17 cellular contexts compared by ENCODE assay signal in the genomic region with DNA sequence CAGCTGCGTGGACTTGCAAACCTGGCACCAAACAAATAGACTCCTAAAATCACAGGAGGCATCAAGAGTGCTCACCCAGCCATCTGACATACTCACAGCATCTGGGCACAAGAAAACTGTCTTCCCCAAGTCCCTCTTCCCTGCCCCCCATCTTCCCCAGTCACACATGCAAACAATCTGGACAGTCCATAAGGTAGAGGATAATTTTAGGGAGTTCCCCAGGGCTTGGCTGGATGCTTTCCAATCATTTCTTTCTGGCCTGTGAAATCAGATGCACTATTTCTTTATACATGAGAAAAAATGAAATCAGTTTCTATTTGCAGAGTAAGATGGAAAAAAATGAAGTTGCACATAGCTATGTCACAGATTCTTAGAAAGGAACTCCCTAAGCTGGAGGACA.
DNase-seq lines count a peak whose midpoint lies in the region; ATAC-seq, FAIRE-seq and TF ChIP-seq lines count a peak whose summit lies in the region.
"Had no signal": no experiment of that assay in that cellular context is flagged by ENCODE, and none has a peak within 500 bp of the region (broad histone marks: within the 10 kb centered on the region; RNA-seq: fewer than 3 reads in every experiment).

No MANE protein-coding gene starts in this region.

- no peak overlapping the region for H2AK5ac ChIP-seq in H1 (ENCODE audit: low read depth, low read length)

- no peak overlapping the region for H3K18ac ChIP-seq in H1 (ENCODE audit: extremely low read depth, low read length)

- TF ChIP-seq RAD21 in H1 (IDR thresholded peaks at IDR 0.05 in 1 of 2, conservative IDR thresholded peaks at IDR 0.05 in 1 of 2; ENCODE audit: low read depth in 2 of 2, low read length in 2 of 2): no peak

- CTCF ChIA-PET in H1 (lab: Charles Lee; ENCODE audit: partially characterized antibody) (interaction anchor here (1.0 kb wide), 1 partner anchor 8 kb away, joined by 3 read pairs; no protein-coding TSS in a partner anchor), A673 (lab: Charles Lee) (no interaction called here)

- H2BK15ac ChIP-seq in H1 (ENCODE audit: low read length): no peak overlapping the region

- H3K4me3 ChIP-seq in H1 (ENCODE audit: extremely low read depth in 1 of 4, insufficient read depth in 2 of 4, low read depth in 3 of 4, low read length in 4 of 4) (no peak overlapping the region), A673 (ENCODE audit: low read depth, low read length, poor library complexity, severe bottlenecking) (no peak overlapping the region), stomach (no peak overlapping the region), upper lobe of left lung (no peak overlapping the region)

- no peaks in the 10 kb centered on the region for H3K36me3 ChIP-seq in H1 (ENCODE audit: control insufficient read depth in 2 of 4, insufficient read depth in 4 of 4, low read length in 3 of 4)
- H3K36me3 ChIP-seq in A673 (ENCODE audit: insufficient read depth, low read length, poor library complexity, severe bottlenecking): no peaks in the 10 kb centered on the region
- H3K36me3 ChIP-seq in stomach: no peaks in the 10 kb centered on the region
- no peaks in the 10 kb centered on the region for H3K36me3 ChIP-seq in upper lobe of left lung
- H3K36me3 ChIP-seq: BE2C had no signal

- no peaks in the 10 kb centered on the region for H4K20me1 ChIP-seq in H1 (replicated peaks in 1 of 2; ENCODE audit: control insufficient read depth in 1 of 2, insufficient read depth in 2 of 2, low read length in 2 of 2)

- intact Hi-C loops in A673 (cut with micrococcal nuclease; ENCODE audit: unreplicated experiment) (no loop called here), stomach (cut with DNase I; ENCODE audit: low total_unique reads) (no loop called here)

- H3K27me3 ChIP-seq in H1 (replicated peaks in 1 of 4; ENCODE audit: control insufficient read depth in 3 of 4, extremely low read depth in 1 of 4, insufficient read depth in 3 of 4, low read length in 3 of 4) (no peaks in the 10 kb centered on the region), A673 (replicated peaks; ENCODE audit: insufficient read depth, low read depth, low read length, poor library complexity) (no peaks in the 10 kb centered on the region), stomach (peaks cover 0 to 10% (median 0%) of the 10 kb centered on the region in 3 donors), upper lobe of left lung (no peaks in the 10 kb centered on the region)
- H3K27me3 ChIP-seq: BE2C had no signal

- H4K8ac ChIP-seq in H1 (ENCODE audit: extremely low read depth, insufficient read depth, low read length): no peak overlapping the region

- BruUV-seq in A673 (replicated peaks; lab: Mats Ljungman, UMichigan): no TSS peak

- H3K4ac ChIP-seq in H1 (replicated peaks; ENCODE audit: insufficient read length, low read depth, low read length): no peak overlapping the region

- no peaks in the 10 kb centered on the region for H3K79me1 ChIP-seq in H1 (ENCODE audit: low read depth, low read length)

- TF ChIP-seq CTCF in H1 (IDR thresholded peaks at IDR 0.05; ENCODE audit: control extremely low read depth in 1 of 3, insufficient read depth in 1 of 3, low read depth in 1 of 3, low read length in 3 of 3) (no peak), A673 (conservative IDR thresholded peaks at IDR 0.05; ENCODE audit: low read depth, low read length) (no peak), stomach (IDR thresholded peaks at IDR 0.05) (no peak), upper lobe of left lung (IDR thresholded peaks at IDR 0.05) (no peak)

- no peak overlapping the region for H2BK12ac ChIP-seq in H1 (ENCODE audit: low read depth, low read length)

- H3K14ac ChIP-seq in H1 (ENCODE audit: insufficient read length): no peak overlapping the region

- no peak for ATAC-seq in upper lobe of left lung (ENCODE audit: low FRiP score in 2 of 2)
- ATAC-seq: HCT116 had no signal

- H3K4me2 ChIP-seq in H1 (ENCODE audit: insufficient read depth in 1 of 2, low read depth in 2 of 2, low read length in 2 of 2): no peak overlapping the region

- H3K56ac ChIP-seq in H1 (replicated peaks; ENCODE audit: insufficient read length, low read depth, low read length): no peak overlapping the region

- H3K9me3 ChIP-seq in H1 (ENCODE audit: insufficient read depth in 2 of 2, low read depth in 1 of 2, low read length in 1 of 2) (no peaks in the 10 kb centered on the region), A673 (ENCODE audit: low read depth, low read length, poor library complexity, severe bottlenecking) (no peaks in the 10 kb centered on the region), stomach (no peaks in the 10 kb centered on the region), upper lobe of left lung (no peaks in the 10 kb centered on the region)
- H3K9me3 ChIP-seq: BE2C had no signal

- H3K79me2 ChIP-seq in H1 (ENCODE audit: control insufficient read depth in 1 of 2, insufficient read depth in 2 of 2, low read length in 2 of 2): no peaks in the 10 kb centered on the region

- TF ChIP-seq EP300 in H1 (IDR thresholded peaks at IDR 0.05; ENCODE audit: borderline replicate concordance in 1 of 2, low read depth in 2 of 2, low read length in 2 of 2) (no peak), stomach (IDR thresholded peaks at IDR 0.05) (no peak), upper lobe of left lung (IDR thresholded peaks at IDR 0.05) (no peak)

- POLR2A ChIA-PET in H1 (lab: Charles Lee; ENCODE audit: partially characterized antibody) (no interaction called here), A673 (lab: Charles Lee; ENCODE audit: low non-redundant PET) (interaction anchor here (0.6 kb wide), 1 partner anchor 721 kb away, joined by 3 read pairs; no protein-coding TSS in a partner anchor)

- FAIRE-seq in H1 (lab: Jason Lieb, UNC): no peak
- FAIRE-seq: A204.1, D721Med, H54 had no signal

- H2BK120ac ChIP-seq in H1 (replicated peaks; ENCODE audit: low read depth, low read length): no peak overlapping the region

- no peak overlapping the region for H4K91ac ChIP-seq in H1 (replicated peaks; ENCODE audit: insufficient read length, low read length)

- in situ Hi-C loops in G401 (cut with HindIII; ENCODE audit: low sequenced_read_pairs): no loop called here

- 92% methylated on average over 1 of the region's 1 CpG; no CpG with 5 or more reads in 1 of the 2 experiments for WGBS in H1 (ENCODE audit: extremely low coverage in 1 of 2, insufficient coverage in 1 of 2, insufficient read length in 1 of 2, insufficient replicate concordance in 2 of 2, low coverage in 1 of 2, low lambda C conversion rate in 2 of 2, missing lambda C conversion rate in 1 of 2), 2 experiments
- 83 to 100% (median 90%) methylated on average over 1 of the region's 1 CpG for WGBS in stomach, 5 donors
- 79 to 95% methylated on average over 1 of the region's 1 CpG for WGBS in upper lobe of left lung, 2 donors

- H2BK5ac ChIP-seq in H1 (ENCODE audit: low read depth, low read length): peak overlapping the region; percentile 12; the same call in 1 of the 2 replicates

- H3K23ac ChIP-seq in H1 (ENCODE audit: insufficient read length): no peak overlapping the region

- no peaks in the 10 kb centered on the region for H3K23me2 ChIP-seq in H1 (ENCODE audit: low read depth, low read length)

- no peak overlapping the region for H2AFZ ChIP-seq in H1 (ENCODE audit: low read length)

- DNase-seq in DMS 273 (lab: John Stamatoyannopoulos, UW; ENCODE audit: unreplicated experiment) (peak; percentile 94), G401 (ENCODE audit: low spot score) (peak; percentile 81), NCI-H524 (lab: John Stamatoyannopoulos, UW) (peak; percentile 69 to 92), H1 (ENCODE audit: low read depth in 1 of 2, low spot score in 2 of 2) (no peak), A673 (ENCODE audit: low spot score) (no peak), stomach (no peak), upper lobe of left lung (no peak)
- DNase-seq: BE2C; CD4-positive, alpha-beta memory T cell; COR-L47; DMS53; IMR-90 had no signal

- TF ChIP-seq POLR2A in H1 (IDR thresholded peaks at IDR 0.05; ENCODE audit: control extremely low read depth in 1 of 2, low read depth in 2 of 2, low read length in 2 of 2): no peak
- no peak for TF ChIP-seq POLR2A in stomach (IDR thresholded peaks at IDR 0.05)
- no peak for TF ChIP-seq POLR2A in upper lobe of left lung (IDR thresholded peaks at IDR 0.05)

- no peak overlapping the region for H2BK20ac ChIP-seq in H1 (ENCODE audit: low read length)

- H3K4me1 ChIP-seq in H1 (replicated peaks in 1 of 4; ENCODE audit: control insufficient read depth in 3 of 4, insufficient read depth in 4 of 4, low read length in 3 of 4): 0 out of 7 replicates have a peak, but pooled peaks cover 0 to 2% (median 0%) of the 10 kb centered on the region in 4 experiments
- no peaks in the 10 kb centered on the region for H3K4me1 ChIP-seq in A673 (ENCODE audit: insufficient read depth, low read length, poor library complexity, severe bottlenecking)
- H3K4me1 ChIP-seq in stomach: no peaks in the 10 kb centered on the region
- no peaks in the 10 kb centered on the region for H3K4me1 ChIP-seq in upper lobe of left lung
- H3K4me1 ChIP-seq: BE2C had no signal

- no peak overlapping the region for H3K27ac ChIP-seq in H1 (ENCODE audit: low read depth, low read length)
- H3K27ac ChIP-seq in A673 (ENCODE audit: low read depth, low read length, poor library complexity, severe bottlenecking): no peak overlapping the region
- no peak overlapping the region for H3K27ac ChIP-seq in stomach
- no peak overlapping the region for H3K27ac ChIP-seq in upper lobe of left lung
- H3K27ac ChIP-seq: C4-2B had no signal

- H4K5ac ChIP-seq in H1 (ENCODE audit: insufficient read length, low read depth, low read length): no peak overlapping the region

- no peak overlapping the region for H3K9ac ChIP-seq in H1 (replicated peaks in 1 of 4; ENCODE audit: extremely low read depth in 1 of 4, low read depth in 3 of 4, low read length in 3 of 4)

TF ChIP-seq in H1, 55 proteins besides CTCF, POLR2A, EP300 and RAD21 (continues in another document):
- TF ChIP-seq EGR1 (IDR thresholded peaks at IDR 0.05; ENCODE audit: borderline replicate concordance, low read depth, low read length) (no peak), NANOG (IDR thresholded peaks at IDR 0.05; ENCODE audit: insufficient read depth, low read depth, low read length, poor library complexity, severe bottlenecking) (no peak), CTBP2 (IDR thresholded peaks at IDR 0.05; ENCODE audit: borderline replicate concordance, insufficient read depth, insufficient read length, low read length) (no peak), SP2 (IDR thresholded peaks at IDR 0.05; ENCODE audit: low read length) (no peak)

Comparison
In these comparisons a context has a peak if more than half of its experiments do, and no peak if none do; other contexts are left out.
1. DNase-seq: peak in DMS 273 (single experiment), G401 (single experiment) and NCI-H524 (2 of 2); none in H1 (0 of 2), A673 (single experiment), stomach (single experiment) and upper lobe of left lung (0 of 2).